ENCODE assay signal across 9 cellular contexts in genomic region chr1:225987491-225988316, GRCh38. TPM values are rescaled to one million over a fixed set of nuclear protein-coding genes. Genes with fewer than 3 reads are reported as not detected.
DNase-seq lines count a peak whose midpoint lies in the region; TF ChIP-seq lines count a peak whose summit lies in the region.
"Had no signal": no experiment of that assay in that cellular context is flagged by ENCODE, and none has a peak within 500 bp of the region (broad histone marks: within the 10 kb centered on the region; RNA-seq: fewer than 3 reads in every experiment).

No MANE protein-coding gene starts in this region.

- H3K4me3 ChIP-seq in fibroblast of mammary gland (ENCODE audit: control insufficient read depth, low read depth, low read length) (no peak overlapping the region), sigmoid colon (no peak overlapping the region)
- H3K4me3 ChIP-seq: SJSA1 had no signal

- H3K9me3 ChIP-seq in sigmoid colon, result no peaks in the 10 kb centered on the region
- H3K9me3 ChIP-seq: SJSA1 had no signal

- in situ Hi-C loops in KBM-7 (cut with MboI; ENCODE audit: low pct_unique_long_range_greater_than_20kb, low sequenced_read_pairs), result no loop called here

- TF ChIP-seq POLR2A in sigmoid colon (IDR thresholded peaks at IDR 0.05), result no peak

- 73 to 88% methylated on average over 7 of the region's 7 CpGs for WGBS in sigmoid colon, 2 donors

- TF ChIP-seq CTCF in fibroblast of mammary gland (conservative IDR thresholded peaks at IDR 0.05; ENCODE audit: control insufficient read depth, insufficient read depth, low read depth, low read length), result peak; percentile 75
- TF ChIP-seq CTCF in sigmoid colon (IDR thresholded peaks at IDR 0.05), result peak; percentile 14 to 63 (median 42)

- H3K36me3 ChIP-seq in sigmoid colon, result peaks cover 28 to 97% (median 53%) of the 10 kb centered on the region in 4 donors

- no peaks in the 10 kb centered on the region for H3K4me1 ChIP-seq in sigmoid colon
- H3K4me1 ChIP-seq: SJSA1 had no signal

- DNase-seq in DMS79 (lab: John Stamatoyannopoulos, UW) (peak; percentile 27), KBM-7 (peak; percentile 56), SHP77 treated with DMSO at 0.1 percent for 48 hours (lab: John Stamatoyannopoulos, UW) (peak; percentile 14), fibroblast of mammary gland (ENCODE audit: low read depth) (peak; percentile 71), sigmoid colon (no peak), NCI-H226 (no peak), retina (no peak)
- no peak for DNase-seq in activated naive CD4-positive, alpha-beta T cell treated with anti-CD3 and anti-CD28 coated beads, Interleukin-2, amount 50 U/mL, for 16 hours

- intact Hi-C loops in sigmoid colon (cut with DNase I), result no loop called here

- H3K27ac ChIP-seq in sigmoid colon, result no peak overlapping the region
- H3K27ac ChIP-seq: SJSA1 had no signal

- H3K27me3 ChIP-seq in sigmoid colon, result no peaks in the 10 kb centered on the region
- H3K27me3 ChIP-seq: SJSA1 had no signal

- TF ChIP-seq EP300 in sigmoid colon (IDR thresholded peaks at IDR 0.05), result no peak

RNA-seq across cellular contexts. Expression of gene SDE2, which starts 11.4 kb away (rescaled TPM):
- total RNA-seq in sigmoid colon, result 10 to 100 TPM; 11.1 to 21.9 (median 18.4) TPM
- polyA plus RNA-seq in sigmoid colon, result 10 to 100 TPM in 2 of 3 donors, 1 to 10 TPM in 1; 9.0 to 12.7 (median 10.2) TPM

RNA-seq across cellular contexts. Expression of gene LEFTY2, which starts 46.7 kb away (rescaled TPM):
- 1 to 10 TPM in 2 of 4 donors, under 1 TPM in 1, not detected in 1; 0.71 to 5.0 (median 1.1) TPM for total RNA-seq in sigmoid colon
- 10 to 100 TPM in 1 of 3 donors, not detected in 2; 15.6 TPM for polyA plus RNA-seq in sigmoid colon
- total RNA-seq: SJSA1 had no signal

Comparison
In these comparisons a context has a peak if more than half of its experiments do, and no peak if none do; other contexts are left out.
1. DNase-seq: peak in DMS79 (single experiment), KBM-7 (single experiment), SHP77 treated with DMSO at 0.1 percent for 48 hours (single experiment) and fibroblast of mammary gland (single experiment); none in sigmoid colon (single experiment), activated naive CD4-positive, alpha-beta T cell treated with anti-CD3 and anti-CD28 coated beads, Interleukin-2, amount 50 U/mL, for 16 hours (single experiment), NCI-H226 (single experiment) and retina (single experiment).